In genomic region chr2:110755494-110756078, GRCh38 we compare ENCODE assay signal across 8 cellular contexts. TPM values are rescaled to one million over a fixed set of nuclear protein-coding genes. Genes with fewer than 3 reads are reported as not detected.
DNase-seq lines count a peak whose midpoint lies in the region; FAIRE-seq and TF ChIP-seq lines count a peak whose summit lies in the region.

No MANE protein-coding gene starts in this region.

- no peaks in the 10 kb centered on the region for H4K20me1 ChIP-seq in OCI-LY1 (ENCODE audit: insufficient read depth, low read length)

- H3K27me3 ChIP-seq in OCI-LY1 (ENCODE audit: insufficient read depth, low read length) (no peaks in the 10 kb centered on the region; the same call in none of the 2 replicates), esophagus muscularis mucosa (peaks cover 0 to 7% (median 0%) of the 10 kb centered on the region in 4 donors), WERI-Rb-1 (ENCODE audit: insufficient read depth, low read depth, severe bottlenecking) (peaks cover 71% of the 10 kb centered on the region)

- H3K36me3 ChIP-seq in OCI-LY1 (ENCODE audit: insufficient read depth, low read length), result no peaks in the 10 kb centered on the region
- no peaks in the 10 kb centered on the region for H3K36me3 ChIP-seq in esophagus muscularis mucosa
- no peaks in the 10 kb centered on the region for H3K36me3 ChIP-seq in WERI-Rb-1

- no peak overlapping the region for H3K27ac ChIP-seq in OCI-LY1 (ENCODE audit: low read depth, low read length, poor library complexity, severe bottlenecking)
- H3K27ac ChIP-seq in esophagus muscularis mucosa (replicated peaks in 1 of 4), result no peak overlapping the region
- no peak overlapping the region for H3K27ac ChIP-seq in WERI-Rb-1

- H2AFZ ChIP-seq in OCI-LY1 (ENCODE audit: low read length), result no peak overlapping the region

- no peak for TF ChIP-seq POLR2A in esophagus muscularis mucosa (IDR thresholded peaks at IDR 0.05; ENCODE audit: low read depth)

- no peak overlapping the region for H3K9ac ChIP-seq in OCI-LY1 (ENCODE audit: low read length)

- WGBS in esophagus muscularis mucosa, result 32% methylated on average over 4 of the region's 4 CpGs

- DNase-seq in NCI-H748 (lab: John Stamatoyannopoulos, UW; ENCODE audit: unreplicated experiment) (peak; percentile 3), NCI-H748 treated with DMSO at 0.1 percent for 48 hours (lab: John Stamatoyannopoulos, UW) (no peak), esophagus muscularis mucosa (ENCODE audit: extremely low spot score) (no peak), superior temporal gyrus (ENCODE audit: extremely low spot score) (peak; percentile 52), GM19239 (ENCODE audit: insufficient read length, low spot score) (no peak), amygdala (lab: John Stamatoyannopoulos, UW) (no peak), WERI-Rb-1 (no peak)

- no peak for TF ChIP-seq EP300 in esophagus muscularis mucosa (IDR thresholded peaks at IDR 0.05)

- H3F3A ChIP-seq in OCI-LY1 (ENCODE audit: insufficient read depth, low read length), result no peaks in the 10 kb centered on the region

- intact Hi-C loops in esophagus muscularis mucosa (cut with DNase I), result loop anchor here (5.0 kb wide), 1 partner anchor 73 kb away; no protein-coding TSS in a partner anchor

- H3K9me2 ChIP-seq in OCI-LY1 (ENCODE audit: low read depth, low read length), result no peaks in the 10 kb centered on the region

- H3K4me3 ChIP-seq in OCI-LY1 (ENCODE audit: low read depth, low read length, poor library complexity, severe bottlenecking) (no peak overlapping the region), esophagus muscularis mucosa (no peak overlapping the region), WERI-Rb-1 (ENCODE audit: low read depth, low read length) (no peak overlapping the region)

- no peaks in the 10 kb centered on the region for H3K4me1 ChIP-seq in OCI-LY1 (ENCODE audit: insufficient read depth, low read length, severe bottlenecking)
- H3K4me1 ChIP-seq in esophagus muscularis mucosa, result peaks cover 0 to 5% (median 0%) of the 10 kb centered on the region in 4 donors

- no peak for FAIRE-seq in GM19239 (lab: Jason Lieb, UNC)

- no peaks in the 10 kb centered on the region for H3K9me3 ChIP-seq in OCI-LY1 (ENCODE audit: low read length)
- H3K9me3 ChIP-seq in esophagus muscularis mucosa, result peaks cover 0 to 14% (median 6%) of the 10 kb centered on the region in 4 donors
- H3K9me3 ChIP-seq in WERI-Rb-1 (ENCODE audit: severe bottlenecking), result peaks cover 11% of the 10 kb centered on the region

- H3K4me2 ChIP-seq in OCI-LY1 (ENCODE audit: low read length), result no peak overlapping the region

- no peaks in the 10 kb centered on the region for H3K79me2 ChIP-seq in OCI-LY1 (ENCODE audit: insufficient read depth, low read length)

- peak; percentile 59 for TF ChIP-seq CTCF in OCI-LY1 (IDR thresholded peaks at IDR 0.05; ENCODE audit: low read length)
- TF ChIP-seq CTCF in esophagus muscularis mucosa (IDR thresholded peaks at IDR 0.05), result peak; percentile 50 to 71 (median 64)
- TF ChIP-seq CTCF in WERI-Rb-1 (IDR thresholded peaks at IDR 0.05; ENCODE audit: low read depth, low read length), result no peak

RNA-seq across cellular contexts. Expression of gene ACOXL, which starts 23.2 kb away (rescaled TPM):
- total RNA-seq in esophagus muscularis mucosa, result not detected

Comparison
In these comparisons a context has a peak if more than half of its experiments do, and no peak if none do; other contexts are left out.
1. DNase-seq: peak in NCI-H748 (single experiment) and superior temporal gyrus (single experiment); none in NCI-H748 treated with DMSO at 0.1 percent for 48 hours (single experiment), esophagus muscularis mucosa (single experiment), GM19239 (single experiment), amygdala (0 of 56) and WERI-Rb-1 (single experiment).